1 cellular context compared by ENCODE assay signal in the genomic region with DNA sequence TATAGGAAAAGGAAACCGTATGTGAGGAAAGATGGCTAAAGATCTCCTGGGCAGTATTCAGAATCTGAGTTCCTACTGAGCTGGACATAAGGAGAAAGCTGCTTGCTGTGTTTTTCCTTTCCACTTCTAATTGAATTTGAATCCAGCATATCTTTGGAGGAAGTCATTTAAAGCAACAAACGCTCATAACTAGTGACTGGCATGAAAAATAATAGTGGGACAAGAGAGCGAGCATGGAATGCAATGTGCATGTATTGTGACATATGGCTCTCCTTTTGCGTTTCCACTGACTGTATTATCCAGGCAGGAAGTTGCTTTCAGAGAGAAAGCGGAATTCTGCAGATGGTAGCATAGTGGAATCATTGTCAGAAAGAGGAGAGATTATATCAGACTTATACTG.
TF ChIP-seq lines count a peak whose summit lies in the region.

No MANE protein-coding gene starts in this region.

TF ChIP-seq in GM23338, 12 proteins besides CTCF, POLR2A, EP300 and RAD21 (continued from another document):
- TF ChIP-seq, protein P1, sequence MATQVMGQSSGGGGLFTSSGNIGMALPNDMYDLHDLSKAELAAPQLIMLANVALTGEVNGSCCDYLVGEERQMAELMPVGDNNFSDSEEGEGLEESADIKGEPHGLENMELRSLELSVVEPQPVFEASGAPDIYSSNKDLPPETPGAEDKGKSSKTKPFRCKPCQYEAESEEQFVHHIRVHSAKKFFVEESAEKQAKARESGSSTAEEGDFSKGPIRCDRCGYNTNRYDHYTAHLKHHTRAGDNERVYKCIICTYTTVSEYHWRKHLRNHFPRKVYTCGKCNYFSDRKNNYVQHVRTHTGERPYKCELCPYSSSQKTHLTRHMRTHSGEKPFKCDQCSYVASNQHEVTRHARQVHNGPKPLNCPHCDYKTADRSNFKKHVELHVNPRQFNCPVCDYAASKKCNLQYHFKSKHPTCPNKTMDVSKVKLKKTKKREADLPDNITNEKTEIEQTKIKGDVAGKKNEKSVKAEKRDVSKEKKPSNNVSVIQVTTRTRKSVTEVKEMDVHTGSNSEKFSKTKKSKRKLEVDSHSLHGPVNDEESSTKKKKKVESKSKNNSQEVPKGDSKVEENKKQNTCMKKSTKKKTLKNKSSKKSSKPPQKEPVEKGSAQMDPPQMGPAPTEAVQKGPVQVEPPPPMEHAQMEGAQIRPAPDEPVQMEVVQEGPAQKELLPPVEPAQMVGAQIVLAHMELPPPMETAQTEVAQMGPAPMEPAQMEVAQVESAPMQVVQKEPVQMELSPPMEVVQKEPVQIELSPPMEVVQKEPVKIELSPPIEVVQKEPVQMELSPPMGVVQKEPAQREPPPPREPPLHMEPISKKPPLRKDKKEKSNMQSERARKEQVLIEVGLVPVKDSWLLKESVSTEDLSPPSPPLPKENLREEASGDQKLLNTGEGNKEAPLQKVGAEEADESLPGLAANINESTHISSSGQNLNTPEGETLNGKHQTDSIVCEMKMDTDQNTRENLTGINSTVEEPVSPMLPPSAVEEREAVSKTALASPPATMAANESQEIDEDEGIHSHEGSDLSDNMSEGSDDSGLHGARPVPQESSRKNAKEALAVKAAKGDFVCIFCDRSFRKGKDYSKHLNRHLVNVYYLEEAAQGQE (IDR thresholded peaks at IDR 0.05; ENCODE audit: unreplicated experiment): no peak
- TF ChIP-seq EZH2 (IDR thresholded peaks at IDR 0.05; ENCODE audit: low read depth, unreplicated experiment): no peak
- no peak for TF ChIP-seq STAT1 (IDR thresholded peaks at IDR 0.05; ENCODE audit: unreplicated experiment)
- TF ChIP-seq, protein P2, sequence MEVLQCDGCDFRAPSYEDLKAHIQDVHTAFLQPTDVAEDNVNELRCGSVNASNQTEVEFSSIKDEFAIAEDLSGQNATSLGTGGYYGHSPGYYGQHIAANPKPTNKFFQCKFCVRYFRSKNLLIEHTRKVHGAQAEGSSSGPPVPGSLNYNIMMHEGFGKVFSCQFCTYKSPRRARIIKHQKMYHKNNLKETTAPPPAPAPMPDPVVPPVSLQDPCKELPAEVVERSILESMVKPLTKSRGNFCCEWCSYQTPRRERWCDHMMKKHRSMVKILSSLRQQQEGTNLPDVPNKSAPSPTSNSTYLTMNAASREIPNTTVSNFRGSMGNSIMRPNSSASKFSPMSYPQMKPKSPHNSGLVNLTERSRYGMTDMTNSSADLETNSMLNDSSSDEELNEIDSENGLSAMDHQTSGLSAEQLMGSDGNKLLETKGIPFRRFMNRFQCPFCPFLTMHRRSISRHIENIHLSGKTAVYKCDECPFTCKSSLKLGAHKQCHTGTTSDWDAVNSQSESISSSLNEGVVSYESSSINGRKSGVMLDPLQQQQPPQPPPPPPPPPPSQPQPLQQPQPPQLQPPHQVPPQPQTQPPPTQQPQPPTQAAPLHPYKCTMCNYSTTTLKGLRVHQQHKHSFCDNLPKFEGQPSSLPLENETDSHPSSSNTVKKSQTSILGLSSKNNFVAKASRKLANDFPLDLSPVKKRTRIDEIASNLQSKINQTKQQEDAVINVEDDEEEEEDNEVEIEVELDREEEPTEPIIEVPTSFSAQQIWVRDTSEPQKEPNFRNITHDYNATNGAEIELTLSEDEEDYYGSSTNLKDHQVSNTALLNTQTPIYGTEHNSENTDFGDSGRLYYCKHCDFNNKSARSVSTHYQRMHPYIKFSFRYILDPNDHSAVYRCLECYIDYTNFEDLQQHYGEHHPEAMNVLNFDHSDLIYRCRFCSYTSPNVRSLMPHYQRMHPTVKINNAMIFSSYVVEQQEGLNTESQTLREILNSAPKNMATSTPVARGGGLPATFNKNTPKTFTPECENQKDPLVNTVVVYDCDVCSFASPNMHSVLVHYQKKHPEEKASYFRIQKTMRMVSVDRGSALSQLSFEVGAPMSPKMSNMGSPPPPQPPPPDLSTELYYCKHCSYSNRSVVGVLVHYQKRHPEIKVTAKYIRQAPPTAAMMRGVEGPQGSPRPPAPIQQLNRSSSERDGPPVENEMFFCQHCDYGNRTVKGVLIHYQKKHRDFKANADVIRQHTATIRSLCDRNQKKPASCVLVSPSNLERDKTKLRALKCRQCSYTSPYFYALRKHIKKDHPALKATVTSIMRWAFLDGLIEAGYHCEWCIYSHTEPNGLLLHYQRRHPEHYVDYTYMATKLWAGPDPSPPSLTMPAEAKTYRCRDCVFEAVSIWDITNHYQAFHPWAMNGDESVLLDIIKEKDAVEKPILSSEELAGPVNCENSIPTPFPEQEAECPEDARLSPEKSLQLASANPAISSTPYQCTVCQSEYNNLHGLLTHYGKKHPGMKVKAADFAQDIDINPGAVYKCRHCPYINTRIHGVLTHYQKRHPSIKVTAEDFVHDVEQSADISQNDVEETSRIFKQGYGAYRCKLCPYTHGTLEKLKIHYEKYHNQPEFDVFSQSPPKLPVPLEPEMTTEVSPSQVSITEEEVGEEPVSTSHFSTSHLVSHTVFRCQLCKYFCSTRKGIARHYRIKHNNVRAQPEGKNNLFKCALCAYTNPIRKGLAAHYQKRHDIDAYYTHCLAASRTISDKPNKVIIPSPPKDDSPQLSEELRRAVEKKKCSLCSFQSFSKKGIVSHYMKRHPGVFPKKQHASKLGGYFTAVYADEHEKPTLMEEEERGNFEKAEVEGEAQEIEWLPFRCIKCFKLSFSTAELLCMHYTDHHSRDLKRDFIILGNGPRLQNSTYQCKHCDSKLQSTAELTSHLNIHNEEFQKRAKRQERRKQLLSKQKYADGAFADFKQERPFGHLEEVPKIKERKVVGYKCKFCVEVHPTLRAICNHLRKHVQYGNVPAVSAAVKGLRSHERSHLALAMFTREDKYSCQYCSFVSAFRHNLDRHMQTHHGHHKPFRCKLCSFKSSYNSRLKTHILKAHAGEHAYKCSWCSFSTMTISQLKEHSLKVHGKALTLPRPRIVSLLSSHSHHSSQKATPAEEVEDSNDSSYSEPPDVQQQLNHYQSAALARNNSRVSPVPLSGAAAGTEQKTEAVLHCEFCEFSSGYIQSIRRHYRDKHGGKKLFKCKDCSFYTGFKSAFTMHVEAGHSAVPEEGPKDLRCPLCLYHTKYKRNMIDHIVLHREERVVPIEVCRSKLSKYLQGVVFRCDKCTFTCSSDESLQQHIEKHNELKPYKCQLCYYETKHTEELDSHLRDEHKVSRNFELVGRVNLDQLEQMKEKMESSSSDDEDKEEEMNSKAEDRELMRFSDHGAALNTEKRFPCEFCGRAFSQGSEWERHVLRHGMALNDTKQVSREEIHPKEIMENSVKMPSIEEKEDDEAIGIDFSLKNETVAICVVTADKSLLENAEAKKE (CRISPR knock-in tag; IDR thresholded peaks at IDR 0.05): no peak
- TF ChIP-seq CREB1 (CRISPR knock-in tag; IDR thresholded peaks at IDR 0.05; ENCODE audit: low read depth): no peak
- no peak for TF ChIP-seq POLR2AphosphoS5 (IDR thresholded peaks at IDR 0.05; ENCODE audit: low read depth)
TF ChIP-seq in GM23338: peak in this region for 0.
